Comparison of ENCODE assay signal across 20 cellular contexts in genomic region chr2:102782916-102783315, GRCh38.
"Had no signal": no experiment of that assay in that cellular context is flagged by ENCODE, and none has a peak within 500 bp of the region (broad histone marks: within the 10 kb centered on the region; RNA-seq: fewer than 3 reads in every experiment).

No MANE protein-coding gene starts in this region.

- H3K4me1 ChIP-seq: parathyroid adenoma, spleen had no signal

- DNase-seq: activated CD4-positive, alpha-beta memory T cell treated with anti-CD3 and anti-CD28 coated beads for 36 hours; activated CD4-positive, alpha-beta T cell treated with anti-CD3 and anti-CD28 coated beads for 4 hours; activated CD4-positive, CD25-positive, alpha-beta regulatory T cell; activated naive CD4-positive, alpha-beta T cell treated with anti-CD3 and anti-CD28 coated beads for 36 hours; activated naive CD8-positive, alpha-beta T cell treated with anti-CD3 and anti-CD28 coated beads, Interleukin-2, amount 10 ng/mL, durations not matched to agents 7 days and 5 days; activated T-cell treated with anti-CD3 and anti-CD28 coated beads, Interleukin-2, amount 50 U/mL, for 48 hours; amniotic stem cell; cerebellar nuclear complex; foreskin fibroblast; kidney glomerular epithelial cell; nephron progenitor cell; sigmoid colon; spleen; stimulated activated CD4-positive, alpha-beta T cell treated with anti-CD3 and anti-CD28 coated beads, Interleukin-4, amount 100 ng/mL, for 24 hours; stimulated activated naive CD4-positive, alpha-beta T cell treated with Interleukin-2 at 50 U/mL for 16 hours; SW 1271; T-helper 17 cell had no signal

- H3K9ac ChIP-seq: parathyroid adenoma had no signal

- H3K9me3 ChIP-seq: sigmoid colon, spleen, thoracic aorta had no signal

- H3K27ac ChIP-seq: hepatocyte, parathyroid adenoma, sigmoid colon, spleen, thoracic aorta had no signal

- H3K4me3 ChIP-seq: hepatocyte, sigmoid colon, spleen, thoracic aorta had no signal

- H3K36me3 ChIP-seq: sigmoid colon, thoracic aorta had no signal

- H3K27me3 ChIP-seq: hepatocyte, sigmoid colon, spleen had no signal

- ATAC-seq: T-helper 17 cell had no signal
